1 cellular context compared by ENCODE assay signal in the genomic region with DNA sequence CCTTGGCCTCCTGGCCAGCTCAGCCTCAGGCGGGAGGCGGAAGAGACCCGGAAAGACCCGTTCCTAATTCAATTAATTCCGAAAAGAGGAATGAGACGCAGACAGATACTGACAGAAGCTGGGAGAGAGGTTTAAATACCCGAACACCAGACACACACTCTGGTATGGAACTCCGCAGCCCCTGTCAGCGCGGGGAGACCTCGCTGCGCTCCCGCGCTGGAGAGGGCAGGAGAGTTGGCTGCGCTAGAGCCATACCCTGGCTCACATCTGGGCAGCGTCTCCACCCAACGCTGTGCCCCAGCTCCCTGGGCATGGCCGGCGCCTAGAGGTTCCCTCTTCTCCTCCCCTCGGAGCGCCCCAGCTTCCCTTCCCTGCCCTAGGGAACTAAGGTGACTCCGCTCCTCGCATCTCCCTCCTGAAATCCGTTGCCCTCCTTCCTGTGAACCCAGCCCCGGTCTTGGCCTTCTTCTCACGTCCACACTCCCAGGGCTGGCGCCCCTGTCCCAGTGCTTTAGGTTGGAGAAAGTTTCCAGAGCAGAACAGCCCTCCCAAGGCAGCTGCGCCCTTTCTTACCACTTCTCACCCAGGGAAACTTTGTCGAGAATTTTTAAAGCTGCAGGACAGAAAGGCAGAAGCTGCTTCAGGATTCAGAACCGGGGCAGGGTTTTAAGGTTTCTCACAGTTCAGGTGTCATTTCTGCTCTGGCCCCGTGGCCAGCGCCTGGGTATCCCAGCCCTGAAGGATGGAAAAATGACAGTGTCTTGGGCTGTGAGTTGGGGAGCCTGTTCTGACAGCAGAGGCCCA.
TF ChIP-seq lines count a peak whose summit lies in the region.

No MANE protein-coding gene starts in this region.

TF ChIP-seq in HEK293, 187 proteins besides CTCF, POLR2A, EP300 and RAD21:
- peak; percentile 34; the same call in 1 of the 2 replicates for TF ChIP-seq ZNF600 (tag by site-specific recombination; IDR thresholded peaks at IDR 0.05)
- TF ChIP-seq, protein P1, sequence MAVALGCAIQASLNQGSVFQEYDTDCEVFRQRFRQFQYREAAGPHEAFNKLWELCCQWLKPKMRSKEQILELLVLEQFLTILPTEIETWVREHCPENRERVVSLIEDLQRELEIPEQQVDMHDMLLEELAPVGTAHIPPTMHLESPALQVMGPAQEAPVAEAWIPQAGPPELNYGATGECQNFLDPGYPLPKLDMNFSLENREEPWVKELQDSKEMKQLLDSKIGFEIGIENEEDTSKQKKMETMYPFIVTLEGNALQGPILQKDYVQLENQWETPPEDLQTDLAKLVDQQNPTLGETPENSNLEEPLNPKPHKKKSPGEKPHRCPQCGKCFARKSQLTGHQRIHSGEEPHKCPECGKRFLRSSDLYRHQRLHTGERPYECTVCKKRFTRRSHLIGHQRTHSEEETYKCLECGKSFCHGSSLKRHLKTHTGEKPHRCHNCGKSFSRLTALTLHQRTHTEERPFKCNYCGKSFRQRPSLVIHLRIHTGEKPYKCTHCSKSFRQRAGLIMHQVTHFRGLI (tag by site-specific recombination; IDR thresholded peaks at IDR 0.05): no peak
TF ChIP-seq in HEK293: peak in this region for 1.
